19 cellular contexts compared by ENCODE assay signal in genomic region chr5:137143244-137143605, GRCh38.
A peak's percentile ranks its signal among the peaks of the same experiment; 100 is the strongest.
DNase-seq lines count a peak whose midpoint lies in the region; ATAC-seq and TF ChIP-seq lines count a peak whose summit lies in the region.
"Had no signal": no experiment of that assay in that cellular context is flagged by ENCODE, and none has a peak within 500 bp of the region (broad histone marks: within the 10 kb centered on the region; RNA-seq: fewer than 3 reads in every experiment).

No MANE protein-coding gene starts in this region.

- no peaks in the 10 kb centered on the region for H3K9me2 ChIP-seq in GM23248 (ENCODE audit: insufficient read depth)

- H3K9me3 Mint-ChIP-seq in activated CD4-positive, alpha-beta memory T cell treated with anti-CD3 and anti-CD28 coated beads for 36 hours = no peaks in the 10 kb centered on the region
- H3K9me3 Mint-ChIP-seq: activated CD8-positive, alpha-beta T cell treated with anti-CD3 and anti-CD28 coated beads for 36 hours; activated naive CD4-positive, alpha-beta T cell treated with anti-CD3 and anti-CD28 coated beads, Interleukin-2, amount 50 U/mL, for 24 hours; activated T-cell treated with anti-CD3 and anti-CD28 coated beads, Interleukin-2, amount 50 U/mL, for 24 hours; T-helper 2 cell treated with Interferon-gamma antibody and Interleukin-4, amounts not matched to agents 5 μg/mL and 100 μg/mL, for 36 hours; WTC11 had no signal

- peaks cover 59% of the 10 kb centered on the region for H3K4me1 ChIP-seq in GM23248 (ENCODE audit: insufficient read depth)
- H3K4me1 ChIP-seq in adipocyte (ENCODE audit: control insufficient read depth, insufficient read depth, low read length) = peaks cover 53% of the 10 kb centered on the region
- peaks cover 0 to 18% of the 10 kb centered on the region in 2 donors for H3K4me1 ChIP-seq in right atrium auricular region
- H3K4me1 ChIP-seq in thoracic aorta (ENCODE audit: control insufficient read depth in 1 of 2, low read depth in 2 of 2) = peaks cover 26 to 47% of the 10 kb centered on the region in 2 donors
- H3K4me1 ChIP-seq: spleen had no signal

- no peaks in the 10 kb centered on the region for H4K20me1 ChIP-seq in GM23248 (ENCODE audit: insufficient read depth)

- H3K27me3 Mint-ChIP-seq in activated CD4-positive, alpha-beta memory T cell treated with anti-CD3 and anti-CD28 coated beads for 36 hours = peaks cover 5% of the 10 kb centered on the region
- H3K27me3 Mint-ChIP-seq: activated naive CD4-positive, alpha-beta T cell treated with anti-CD3 and anti-CD28 coated beads, Interleukin-2, amount 50 U/mL, for 24 hours had no signal

- 8 to 9% methylated on average over 4 of the region's 4 CpGs for WGBS in GM23248 (ENCODE audit: low coverage in 1 of 2, low lambda C conversion rate in 2 of 2, missing lambda C conversion rate in 2 of 2), 2 experiments

- ATAC-seq in thoracic aorta (ENCODE audit: insufficient number of reproducible peaks, low FRiP score, low read depth) = no peak
- ATAC-seq: activated CD8-positive, alpha-beta T cell treated with anti-CD3 and anti-CD28 coated beads for 36 hours; WTC11 had no signal

- intact Hi-C loops in activated CD4-positive, alpha-beta memory T cell treated with anti-CD3 and anti-CD28 coated beads for 36 hours (cut with micrococcal nuclease) = no loop called here

- H3K27ac ChIP-seq in GM23248 (peak overlapping the region; percentile 86), right atrium auricular region (peak overlapping the region; percentile 32 to 33), thoracic aorta (peak overlapping the region; percentile 60 to 68)
- H3K27ac ChIP-seq: spleen had no signal

- H3K4me3 ChIP-seq in GM23248 (no peak overlapping the region), adipocyte (ENCODE audit: low read length) (peak overlapping the region; percentile 46), right atrium auricular region (no peak overlapping the region), thoracic aorta (no peak overlapping the region)
- H3K4me3 ChIP-seq: spleen had no signal

- POLR2A ChIA-PET in activated CD4-positive, alpha-beta memory T cell treated with anti-CD3 and anti-CD28 coated beads for 36 hours (lab: Charles Lee) = no interaction called here

- H3K4me1 Mint-ChIP-seq in activated CD4-positive, alpha-beta memory T cell treated with anti-CD3 and anti-CD28 coated beads for 36 hours (ENCODE audit: low read depth) = no peaks in the 10 kb centered on the region
- H3K4me1 Mint-ChIP-seq: activated naive CD4-positive, alpha-beta T cell treated with anti-CD3 and anti-CD28 coated beads, Interleukin-2, amount 50 U/mL, for 24 hours had no signal

- H3K27ac Mint-ChIP-seq in activated CD4-positive, alpha-beta memory T cell treated with anti-CD3 and anti-CD28 coated beads for 36 hours = no peak overlapping the region
- H3K27ac Mint-ChIP-seq: activated CD8-positive, alpha-beta T cell treated with anti-CD3 and anti-CD28 coated beads for 36 hours; activated naive CD4-positive, alpha-beta T cell treated with anti-CD3 and anti-CD28 coated beads, Interleukin-2, amount 50 U/mL, for 24 hours; activated T-cell treated with anti-CD3 and anti-CD28 coated beads, Interleukin-2, amount 50 U/mL, for 24 hours; nephron progenitor cell; progenitor cell of endocrine pancreas; T-helper 2 cell treated with Interferon-gamma antibody and Interleukin-4, amounts not matched to agents 5 μg/mL and 100 μg/mL, for 36 hours; WTC11 had no signal

- peaks cover 65% of the 10 kb centered on the region for H3F3A ChIP-seq in GM23248 (ENCODE audit: insufficient read depth)

- H2AFZ ChIP-seq in GM23248 = no peak overlapping the region

- H3K9ac ChIP-seq in GM23248 = peak overlapping the region; percentile 52
- H3K9ac ChIP-seq in adipocyte (ENCODE audit: low read length) = peak overlapping the region; percentile 72

- peak; percentile 69 for DNase-seq in GM23248
- no peak for DNase-seq in adipocyte (ENCODE audit: low read depth)
- DNase-seq in right atrium auricular region (ENCODE audit: low spot score) = peak; percentile 66
- no peak for DNase-seq in thoracic aorta (ENCODE audit: low spot score)
- no peak for DNase-seq in activated CD4-positive, alpha-beta memory T cell treated with anti-CD3 and anti-CD28 coated beads for 36 hours
- no peak for DNase-seq in superior temporal gyrus (ENCODE audit: extremely low spot score)
- DNase-seq in NK-92 (lab: John Stamatoyannopoulos, UW; ENCODE audit: unreplicated experiment) = no peak
- DNase-seq: activated CD8-positive, alpha-beta T cell treated with anti-CD3 and anti-CD28 coated beads for 36 hours; activated T-cell treated with anti-CD3 and anti-CD28 coated beads, Interleukin-2, amount 50 U/mL, for 24 hours; cortex of kidney; midbrain; NCI-H526 treated with DMSO at 0.1 percent for 48 hours; nephron progenitor cell; spleen; stimulated activated CD4-positive, alpha-beta T cell treated with anti-CD3 and anti-CD28 coated beads, Interleukin-4, amount 100 ng/mL, for 4 hours had no signal

- no peak overlapping the region for H3K4me3 Mint-ChIP-seq in activated CD4-positive, alpha-beta memory T cell treated with anti-CD3 and anti-CD28 coated beads for 36 hours
- H3K4me3 Mint-ChIP-seq: activated CD8-positive, alpha-beta T cell treated with anti-CD3 and anti-CD28 coated beads for 36 hours; activated naive CD4-positive, alpha-beta T cell treated with anti-CD3 and anti-CD28 coated beads, Interleukin-2, amount 50 U/mL, for 24 hours; activated T-cell treated with anti-CD3 and anti-CD28 coated beads, Interleukin-2, amount 50 U/mL, for 24 hours; nephron progenitor cell; T-helper 2 cell treated with Interferon-gamma antibody and Interleukin-4, amounts not matched to agents 5 μg/mL and 100 μg/mL, for 36 hours; WTC11 had no signal

- no peaks in the 10 kb centered on the region for H3K27me3 ChIP-seq in GM23248 (replicated peaks; ENCODE audit: insufficient read depth)
- no peaks in the 10 kb centered on the region for H3K27me3 ChIP-seq in adipocyte (replicated peaks; ENCODE audit: control insufficient read depth, insufficient read depth, low read length)
- H3K27me3 ChIP-seq in right atrium auricular region = no peaks in the 10 kb centered on the region
- H3K27me3 ChIP-seq in thoracic aorta (replicated peaks; ENCODE audit: insufficient read depth) = no peaks in the 10 kb centered on the region
- H3K27me3 ChIP-seq: spleen had no signal

- H3K79me2 ChIP-seq in GM23248 (ENCODE audit: insufficient read depth) = peaks cover 34% of the 10 kb centered on the region

- H3K36me3 Mint-ChIP-seq in activated CD4-positive, alpha-beta memory T cell treated with anti-CD3 and anti-CD28 coated beads for 36 hours = no peaks in the 10 kb centered on the region
- H3K36me3 Mint-ChIP-seq: activated naive CD4-positive, alpha-beta T cell treated with anti-CD3 and anti-CD28 coated beads, Interleukin-2, amount 50 U/mL, for 24 hours; WTC11 had no signal

- CTCF ChIA-PET in activated CD4-positive, alpha-beta memory T cell treated with anti-CD3 and anti-CD28 coated beads for 36 hours (lab: Charles Lee) = no interaction called here

- H3K4me2 ChIP-seq in GM23248 (ENCODE audit: unreplicated experiment) = peak overlapping the region; percentile 55

- no peak for TF ChIP-seq CTCF in right atrium auricular region (IDR thresholded peaks at IDR 0.05)
- TF ChIP-seq CTCF in thoracic aorta (IDR thresholded peaks at IDR 0.05) = no peak

- H3K9me3 ChIP-seq in GM23248 (ENCODE audit: low read depth) (no peaks in the 10 kb centered on the region), adipocyte (ENCODE audit: control insufficient read depth, low read length) (no peaks in the 10 kb centered on the region), right atrium auricular region (no peaks in the 10 kb centered on the region), thoracic aorta (no peaks in the 10 kb centered on the region)
- H3K9me3 ChIP-seq: spleen had no signal

- in situ Hi-C loops in GM23248 (cut with MboI) = no loop called here

- H3K36me3 ChIP-seq in GM23248 (ENCODE audit: low read depth) (no peaks in the 10 kb centered on the region), adipocyte (ENCODE audit: control insufficient read depth, insufficient read depth, low read length, severe bottlenecking) (peaks cover 5% of the 10 kb centered on the region), right atrium auricular region (no peaks in the 10 kb centered on the region), thoracic aorta (no peaks in the 10 kb centered on the region)
- H3K36me3 ChIP-seq: spleen had no signal

Comparison
In these comparisons a context has a peak if more than half of its experiments do, and no peak if none do; other contexts are left out.
1. DNase-seq: peak in GM23248 (single experiment) and right atrium auricular region (single experiment); none in adipocyte (single experiment), thoracic aorta (single experiment), activated CD4-positive, alpha-beta memory T cell treated with anti-CD3 and anti-CD28 coated beads for 36 hours (single experiment), superior temporal gyrus (single experiment) and NK-92 (single experiment).
2. H3K27ac ChIP-seq: peak in every context shown above with its lines; median percentile 86 in GM23248; 64 in thoracic aorta; 32 in right atrium auricular region.